Comparison of ENCODE assay signal across 8 cellular contexts in the genomic region with DNA sequence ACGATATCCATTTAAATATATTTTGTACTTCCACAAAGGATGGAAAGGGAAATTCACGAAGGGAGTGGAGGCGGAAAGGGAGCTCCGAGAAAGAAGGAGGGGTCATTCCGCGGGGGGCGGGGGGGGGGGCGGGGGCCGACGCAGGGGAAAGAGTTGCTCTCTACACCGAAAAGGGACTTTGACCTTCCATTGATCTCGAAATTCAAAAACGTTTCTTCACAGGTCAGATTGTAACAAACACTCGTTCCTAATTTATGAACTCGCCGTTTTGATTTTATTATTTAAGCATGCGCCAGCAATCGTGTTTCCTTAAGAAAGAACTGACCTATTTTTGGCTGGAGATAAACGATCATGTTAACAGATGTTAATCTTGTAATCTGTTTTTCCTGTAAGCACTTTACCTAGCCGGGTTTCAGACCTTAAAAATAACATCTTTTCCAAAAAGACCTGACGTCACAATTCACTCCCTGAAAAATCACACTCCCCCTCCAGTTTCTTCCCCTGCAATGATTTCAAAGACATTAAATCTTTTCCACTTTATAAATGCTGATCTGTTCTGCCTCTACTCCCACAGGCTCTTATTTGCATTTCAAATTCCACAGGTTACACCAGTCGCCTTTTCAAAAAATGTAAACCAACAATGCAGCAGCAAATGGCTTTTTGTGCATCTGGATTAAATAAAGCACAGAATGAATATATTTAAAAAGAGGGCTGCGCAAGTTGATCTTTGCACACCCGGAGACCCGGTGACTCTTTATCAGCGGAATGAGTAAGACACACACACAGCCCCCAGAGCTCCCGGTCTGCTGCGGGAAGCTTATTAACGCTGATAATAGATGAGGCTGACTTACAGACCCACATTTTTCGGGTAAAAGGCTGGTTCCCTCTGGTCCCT. TPM values are rescaled to one million over a fixed set of nuclear protein-coding genes. Genes with fewer than 3 reads are reported as not detected.
DNase-seq lines count a peak whose midpoint lies in the region; ATAC-seq and TF ChIP-seq lines count a peak whose summit lies in the region.

No MANE protein-coding gene starts in this region.

- TF ChIP-seq CTCF in PC-9 (conservative IDR thresholded peaks at IDR 0.05) = no peak
- no peak for TF ChIP-seq CTCF in breast epithelium (IDR thresholded peaks at IDR 0.05)
- TF ChIP-seq CTCF in kidney epithelial cell (IDR thresholded peaks at IDR 0.05; ENCODE audit: insufficient read depth, low read length, poor library complexity, severe bottlenecking) = no peak

- H3K4me1 Mint-ChIP-seq in stimulated activated naive B cell treated with anti-CD40 and anti-IgM and Interleukin-4, amounts not matched to agents 10 μg/mL and 1 μg/mL and 100 μg/mL, for 72 hours = peaks cover 21 to 68% of the 10 kb centered on the region in 2 donors

- H3K9me2 ChIP-seq in PC-9 (ENCODE audit: insufficient read depth) = no peaks in the 10 kb centered on the region

- peak overlapping the region; percentile 90 for H3K4me2 ChIP-seq in PC-9

- no peaks in the 10 kb centered on the region for H3K9me3 ChIP-seq in PC-9 (ENCODE audit: insufficient read depth, low read depth)
- no peaks in the 10 kb centered on the region for H3K9me3 ChIP-seq in breast epithelium

- ATAC-seq in GM19395 (IDR thresholded peaks at IDR 0.05; ENCODE audit: unreplicated experiment) = peak; percentile 22
- ATAC-seq in HG03457 (IDR thresholded peaks at IDR 0.05; ENCODE audit: unreplicated experiment) = peak; percentile 12
- ATAC-seq in stimulated activated naive B cell treated with anti-CD40 and anti-IgM and Interleukin-4, amounts not matched to agents 10 μg/mL and 1 μg/mL and 100 μg/mL, for 72 hours (replicated peaks) = peak; percentile 2 to 4

- peak overlapping the region; percentile 88 to 93 for H3K4me3 Mint-ChIP-seq in stimulated activated naive B cell treated with anti-CD40 and anti-IgM and Interleukin-4, amounts not matched to agents 10 μg/mL and 1 μg/mL and 100 μg/mL, for 72 hours

- peak overlapping the region; percentile 70 for H3K4me3 ChIP-seq in PC-9
- H3K4me3 ChIP-seq in breast epithelium = peak overlapping the region; percentile 72 to 99 (median 78)
- peak overlapping the region; percentile 59 for H3K4me3 ChIP-seq in kidney epithelial cell (ENCODE audit: low read depth, low read length)

- peaks cover 10 to 11% of the 10 kb centered on the region in 2 donors for H3K36me3 Mint-ChIP-seq in stimulated activated naive B cell treated with anti-CD40 and anti-IgM and Interleukin-4, amounts not matched to agents 10 μg/mL and 1 μg/mL and 100 μg/mL, for 72 hours

- H3F3A ChIP-seq in PC-9 (ENCODE audit: insufficient read depth, low read depth) = peaks cover 25% of the 10 kb centered on the region

- H3K4me1 ChIP-seq in PC-9 (replicated peaks; ENCODE audit: insufficient read depth) (peaks cover 14% of the 10 kb centered on the region), breast epithelium (no peaks in the 10 kb centered on the region)

- TF ChIP-seq POLR2A in breast epithelium (IDR thresholded peaks at IDR 0.05) = no peak

- H2AFZ ChIP-seq in PC-9 = peak overlapping the region; percentile 49

- POLR2A ChIA-PET in PC-9 (lab: Charles Lee; ENCODE audit: unreplicated experiment) = no interaction called here

- H3K27ac ChIP-seq in PC-9 (peak overlapping the region; percentile 55), breast epithelium (peak overlapping the region; percentile 93 to 94)

- CTCF ChIA-PET in PC-9 (lab: Charles Lee) = interaction anchor here (0.6 kb wide), 1 partner anchor 35 kb away, joined by 3 read pairs; no protein-coding TSS in a partner anchor

- peak; percentile 65 for DNase-seq in COLO668 (lab: John Stamatoyannopoulos, UW; ENCODE audit: unreplicated experiment)
- peak in 1 of 2 experiments; percentile 43 for DNase-seq in PC-9
- DNase-seq in breast epithelium (ENCODE audit: low spot score in 2 of 2) = no peak
- DNase-seq in kidney epithelial cell (ENCODE audit: low read depth) = no peak
- DNase-seq in stimulated activated naive B cell treated with anti-CD40 and anti-IgM and Interleukin-4, amounts not matched to agents 10 μg/mL and 1 μg/mL and 100 μg/mL, for 72 hours = no peak
- no peak for DNase-seq in DMS114 treated with DMSO at 0.1 percent for 48 hours (lab: John Stamatoyannopoulos, UW; ENCODE audit: unreplicated experiment)

- no peaks in the 10 kb centered on the region for H3K27me3 Mint-ChIP-seq in stimulated activated naive B cell treated with anti-CD40 and anti-IgM and Interleukin-4, amounts not matched to agents 10 μg/mL and 1 μg/mL and 100 μg/mL, for 72 hours

- no TSS peak for BruUV-seq in PC-9 (replicated peaks; lab: Mats Ljungman, UMichigan)

- H3K36me3 ChIP-seq in PC-9 (ENCODE audit: low read depth) = no peaks in the 10 kb centered on the region
- H3K36me3 ChIP-seq in breast epithelium = no peaks in the 10 kb centered on the region
- H3K36me3 ChIP-seq in kidney epithelial cell (ENCODE audit: control insufficient read depth, insufficient read depth, low read length) = no peaks in the 10 kb centered on the region

- H3K9me3 Mint-ChIP-seq in stimulated activated naive B cell treated with anti-CD40 and anti-IgM and Interleukin-4, amounts not matched to agents 10 μg/mL and 1 μg/mL and 100 μg/mL, for 72 hours = no peaks in the 10 kb centered on the region

- intact Hi-C loops in PC-9 (cut with micrococcal nuclease; ENCODE audit: unreplicated experiment) (loop anchor here (1.0 to 5.0 kb wide), 5 partner anchors 16 to 194 kb away; no protein-coding TSS in a partner anchor), breast epithelium (cut with DNase I; ENCODE audit: low total_unique reads) (no loop called here)

- H3K79me2 ChIP-seq in PC-9 (ENCODE audit: low read depth) = peaks cover 39% of the 10 kb centered on the region

- peaks cover 19% of the 10 kb centered on the region; the same call in 1 of the 2 replicates for H4K20me1 ChIP-seq in PC-9 (ENCODE audit: insufficient read depth)

- H3K27me3 ChIP-seq in PC-9 (ENCODE audit: insufficient read depth, low read depth) (no peaks in the 10 kb centered on the region), breast epithelium (no peaks in the 10 kb centered on the region), kidney epithelial cell (ENCODE audit: control insufficient read depth, insufficient read depth, low read length) (no peaks in the 10 kb centered on the region)

- peak overlapping the region; percentile 83 for H3K27ac Mint-ChIP-seq in stimulated activated naive B cell treated with anti-CD40 and anti-IgM and Interleukin-4, amounts not matched to agents 10 μg/mL and 1 μg/mL and 100 μg/mL, for 72 hours

RNA-seq across cellular contexts. Expression of a gene that starts 1.6 kb away (rescaled TPM):
- total RNA-seq in PC-9 (2021) (31.5 and 32.7 TPM in 2 replicates), breast epithelium (10 to 100 TPM; 12.0 to 33.4 (median 24.0) TPM), kidney epithelial cell (48.2 and 56.1 TPM in 2 replicates)
